Comparison of ENCODE assay signal across 6 cellular contexts in the genomic region with DNA sequence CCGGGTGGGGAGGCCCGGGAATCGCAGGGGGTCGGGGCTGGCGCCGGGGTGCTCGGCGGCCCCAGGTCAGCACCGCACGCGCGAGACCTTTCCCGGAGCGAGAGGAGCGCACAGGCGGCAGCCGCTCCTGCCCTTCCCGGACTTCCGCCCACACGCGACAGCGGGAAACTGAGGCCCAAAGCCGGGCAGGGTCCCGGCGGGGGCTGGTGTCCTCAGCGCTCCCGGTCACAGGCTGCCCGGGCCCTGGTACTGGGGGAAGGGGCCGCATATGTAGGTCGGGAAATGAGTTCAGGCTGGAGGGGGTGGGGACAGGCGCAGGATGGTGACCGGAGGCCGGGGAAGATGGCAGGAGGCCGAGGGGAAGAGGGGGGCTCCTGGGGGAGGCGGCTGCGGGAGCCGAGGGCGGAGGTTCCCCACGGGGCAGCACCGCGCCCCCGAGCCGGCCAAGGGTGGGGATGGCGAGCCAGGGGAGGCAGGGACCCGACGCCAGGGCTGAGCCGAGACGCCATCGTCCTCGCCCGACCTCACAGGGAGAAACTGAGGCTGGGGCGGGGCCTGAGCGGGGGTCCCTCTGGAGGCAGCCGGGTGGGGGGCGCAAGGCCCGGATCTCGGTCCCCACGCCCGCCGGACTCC. TPM values are rescaled to one million over a fixed set of nuclear protein-coding genes. Genes with fewer than 3 reads are reported as not detected.
DNase-seq lines count a peak whose midpoint lies in the region; ATAC-seq and TF ChIP-seq lines count a peak whose summit lies in the region.

No MANE protein-coding gene starts in this region.

- H3K4me1 ChIP-seq in endocrine pancreas (ENCODE audit: control insufficient read depth, insufficient read depth, low read length): no peaks in the 10 kb centered on the region
- H3K4me1 ChIP-seq in skeletal muscle satellite cell (ENCODE audit: control insufficient read depth, insufficient read depth, low read length): peaks cover 38% of the 10 kb centered on the region

- H3K27me3 ChIP-seq in endocrine pancreas (ENCODE audit: control insufficient read depth, insufficient read depth, low read length) (no peaks in the 10 kb centered on the region), skeletal muscle satellite cell (ENCODE audit: control insufficient read depth, insufficient read depth, low read length) (no peaks in the 10 kb centered on the region)

- no peak overlapping the region for H3K4me3 ChIP-seq in endocrine pancreas (ENCODE audit: control insufficient read depth, insufficient read depth, low read length)
- peak overlapping the region; percentile 87 for H3K4me3 ChIP-seq in skeletal muscle satellite cell (ENCODE audit: low read length)

- H3K9me3 ChIP-seq in endocrine pancreas (ENCODE audit: control insufficient read depth, low read length) (no peaks in the 10 kb centered on the region), skeletal muscle satellite cell (replicated peaks; ENCODE audit: low read length) (no peaks in the 10 kb centered on the region)

- H3K36me3 ChIP-seq in endocrine pancreas (ENCODE audit: control insufficient read depth, insufficient read depth, low read length): peaks cover 4% of the 10 kb centered on the region
- H3K36me3 ChIP-seq in skeletal muscle satellite cell (ENCODE audit: insufficient read depth, low read length): peaks cover 27% of the 10 kb centered on the region

- H3K4me2 ChIP-seq in skeletal muscle satellite cell (ENCODE audit: low read length): peak overlapping the region; percentile 93

- DNase-seq in NCI-H69 (lab: John Stamatoyannopoulos, UW): peak; percentile 51
- no peak for DNase-seq in NCI-H524 treated with DMSO at 0.1 percent for 48 hours (lab: John Stamatoyannopoulos, UW)
- no peak for DNase-seq in GM10266 (ENCODE audit: extremely low spot score)

- TF ChIP-seq CTCF in GM10266 (IDR thresholded peaks at IDR 0.05; ENCODE audit: control insufficient read depth, insufficient read depth, low read depth, missing control alignments): no peak

- H3K9ac ChIP-seq in endocrine pancreas (ENCODE audit: control insufficient read depth, insufficient read depth, low read length) (peak overlapping the region; percentile 65), skeletal muscle satellite cell (ENCODE audit: low read depth, low read length) (peak overlapping the region; percentile 78)

- no peak for ATAC-seq in GM18517 (IDR thresholded peaks at IDR 0.05; ENCODE audit: unreplicated experiment)

RNA-seq across cellular contexts. Expression of a gene that starts 0.7 kb away (rescaled TPM):
- total RNA-seq in skeletal muscle satellite cell (2012; rRNA removed): 3.3 and 4.8 TPM in 2 replicates

RNA-seq across cellular contexts. Expression of a gene that starts 4.4 kb away (rescaled TPM):
- 33.9 and 42.1 TPM in 2 replicates for total RNA-seq in skeletal muscle satellite cell (2012; rRNA removed)

RNA-seq across cellular contexts. Expression of a gene that starts 11.2 kb away (rescaled TPM):
- total RNA-seq in skeletal muscle satellite cell (2012; rRNA removed): 21.3 and 31.0 TPM in 2 replicates

RNA-seq across cellular contexts. Expression of a gene that starts 31.6 kb away (rescaled TPM):
- total RNA-seq in skeletal muscle satellite cell (2012; rRNA removed): 50.7 and 61.9 TPM in 2 replicates

RNA-seq across cellular contexts. Expression of a gene that starts 32.0 kb away (rescaled TPM):
- 165 and 205 TPM in 2 replicates for total RNA-seq in skeletal muscle satellite cell (2012; rRNA removed)
